In genomic region chr7:151845412-151846205, GRCh38 we compare ENCODE assay signal across 29 cellular contexts. TPM values are rescaled to one million over a fixed set of nuclear protein-coding genes. Genes with fewer than 3 reads are reported as not detected.
DNase-seq lines count a peak whose midpoint lies in the region; ATAC-seq, FAIRE-seq and TF ChIP-seq lines count a peak whose summit lies in the region.
"Had no signal": no experiment of that assay in that cellular context is flagged by ENCODE, and none has a peak within 500 bp of the region (broad histone marks: within the 10 kb centered on the region; RNA-seq: fewer than 3 reads in every experiment).

No MANE protein-coding gene starts in this region.

- H4K8ac ChIP-seq in neuronal stem cell (ENCODE audit: low read depth, low read length): no peak overlapping the region

- H3K79me2 ChIP-seq in HepG2 (ENCODE audit: insufficient read depth, low read length): no peaks in the 10 kb centered on the region

- peaks cover 0 to 6% (median 4%) of the 10 kb centered on the region in 4 donors for H3K4me1 ChIP-seq in liver (ENCODE audit: control insufficient read depth in 4 of 4, insufficient read depth in 4 of 4, low read length in 3 of 4)
- H3K4me1 ChIP-seq in HepG2 (ENCODE audit: insufficient read depth, low read length): peaks cover 15% of the 10 kb centered on the region
- H3K4me1 ChIP-seq in gastroesophageal sphincter: no peaks in the 10 kb centered on the region
- H3K4me1 ChIP-seq in neuronal stem cell (ENCODE audit: control insufficient read depth in 2 of 2, insufficient read depth in 1 of 2, low read depth in 1 of 2, low read length in 2 of 2): peaks cover 0 to 2% of the 10 kb centered on the region in 2 donors

- no TSS peak for BruUV-seq in HepG2 (replicated peaks; lab: Mats Ljungman, UMichigan)

- TF ChIP-seq EP300 in HepG2 (IDR thresholded peaks at IDR 0.05; ENCODE audit: low read depth in 2 of 2, low read length in 2 of 2) (no peak), HepG2 (CRISPR knock-in tag; IDR thresholded peaks at IDR 0.05; ENCODE audit: borderline replicate concordance) (no peak), gastroesophageal sphincter (IDR thresholded peaks at IDR 0.05) (no peak)

- FAIRE-seq in HepG2 (lab: Jason Lieb, UNC): no peak
- FAIRE-seq: A204.1, GM12891, H54, K562 had no signal

- H3K4me2 ChIP-seq in HepG2 (ENCODE audit: low read depth, low read length) (no peak overlapping the region), neuronal stem cell (ENCODE audit: insufficient read depth, low read length, poor library complexity, severe bottlenecking) (no peak overlapping the region)

- TF ChIP-seq CTCF in liver (IDR thresholded peaks at IDR 0.05; ENCODE audit: low read depth, low read length, missing input control) (no peak), HepG2 (CRISPR knock-in tag; IDR thresholded peaks at IDR 0.05) (no peak), gastroesophageal sphincter (IDR thresholded peaks at IDR 0.05) (no peak)

- in situ Hi-C loops in HepG2 (cut with HindIII; ENCODE audit: extremely low pct_ligation_motif_present, low pct_unique_long_range_greater_than_20kb): no loop called here

- no peak overlapping the region for H2BK12ac ChIP-seq in neuronal stem cell (ENCODE audit: low read length)

- H3K27ac ChIP-seq in liver (ENCODE audit: low read depth in 1 of 2, low read length in 2 of 2) (peak overlapping the region; percentile 76 to 82), HepG2 (ENCODE audit: extremely low read length, insufficient read depth, low read length) (no peak overlapping the region), gastroesophageal sphincter (no peak overlapping the region), neuronal stem cell (replicated peaks; ENCODE audit: low read length) (no peak overlapping the region)
- H3K27ac ChIP-seq: SJSA1 had no signal

- H3K18ac ChIP-seq in neuronal stem cell (ENCODE audit: low read length): peak overlapping the region; percentile 25

- H3K36me3 ChIP-seq in liver (ENCODE audit: control insufficient read depth in 4 of 4, insufficient read depth in 3 of 4, low read depth in 1 of 4, low read length in 3 of 4): peaks cover 0 to 20% (median 2%) of the 10 kb centered on the region in 4 donors
- H3K36me3 ChIP-seq in HepG2 (replicated peaks in 1 of 2; ENCODE audit: control insufficient read depth in 1 of 2, insufficient read depth in 2 of 2, low read length in 2 of 2): no peaks in the 10 kb centered on the region
- H3K36me3 ChIP-seq in gastroesophageal sphincter: peaks cover 0 to 4% of the 10 kb centered on the region in 2 donors
- H3K36me3 ChIP-seq in neuronal stem cell (replicated peaks in 1 of 2; ENCODE audit: control insufficient read depth in 2 of 2, insufficient read depth in 2 of 2, low read length in 2 of 2): no peaks in the 10 kb centered on the region
- H3K36me3 ChIP-seq: BLaER1 treated with 17β-estradiol and CSF1 and Interleukin-3, amounts not matched to agents 10 nM and 100 nM; SJSA1 had no signal

- no peak overlapping the region for H2AK5ac ChIP-seq in neuronal stem cell (ENCODE audit: low read depth, low read length)

- no peak overlapping the region for H3K4ac ChIP-seq in neuronal stem cell (ENCODE audit: low read length)

- TF ChIP-seq RAD21 in liver (IDR thresholded peaks at IDR 0.05): no peak
- TF ChIP-seq RAD21 in HepG2 (CRISPR knock-in tag; IDR thresholded peaks at IDR 0.05): no peak

- POLR2A ChIA-PET in HepG2 (lab: Yijun Ruan, JAX): no interaction called here

- CTCF ChIA-PET in HepG2 (lab: Yijun Ruan, JAX; ENCODE audit: low intra/inter-chr PET ratio, low total read pairs): no interaction called here

- H3K14ac ChIP-seq in neuronal stem cell (ENCODE audit: low read length): no peak overlapping the region

- no peak overlapping the region for H2BK120ac ChIP-seq in neuronal stem cell (ENCODE audit: low read depth, low read length)

- H4K20me1 ChIP-seq in HepG2 (ENCODE audit: insufficient read depth, low read length): no peaks in the 10 kb centered on the region
- H4K20me1 ChIP-seq: BLaER1 treated with 17β-estradiol and CSF1 and Interleukin-3, amounts not matched to agents 10 nM and 100 nM had no signal

- H3K4me3 ChIP-seq in liver (ENCODE audit: low read depth in 1 of 3, low read length in 3 of 3): no peak overlapping the region
- no peak overlapping the region for H3K4me3 ChIP-seq in HepG2 (replicated peaks in 1 of 3; ENCODE audit: insufficient read depth in 1 of 3, low read depth in 2 of 3, low read length in 3 of 3)
- H3K4me3 ChIP-seq in gastroesophageal sphincter: no peak overlapping the region
- H3K4me3 ChIP-seq in neuronal stem cell (ENCODE audit: low read length in 2 of 2): no peak overlapping the region
- H3K4me3 ChIP-seq: BLaER1 treated with 17β-estradiol and CSF1 and Interleukin-3, amounts not matched to agents 10 nM and 100 nM; K562; SJSA1 had no signal

- H3K27me3 ChIP-seq in liver (ENCODE audit: control insufficient read depth in 4 of 4, insufficient read depth in 4 of 4, low read length in 3 of 4) (no peaks in the 10 kb centered on the region), HepG2 (ENCODE audit: control insufficient read depth in 1 of 2, insufficient read depth in 2 of 2, low read length in 2 of 2) (peaks cover 0 to 9% of the 10 kb centered on the region in 2 experiments; a peak in 4 of 5 replicates), gastroesophageal sphincter (no peaks in the 10 kb centered on the region), neuronal stem cell (ENCODE audit: control insufficient read depth in 3 of 3, insufficient read depth in 3 of 3, low read depth in 1 of 3, low read length in 3 of 3) (peaks cover 0 to 12% (median 0%) of the 10 kb centered on the region in 3 experiments)
- H3K27me3 ChIP-seq: BLaER1 treated with 17β-estradiol and CSF1 and Interleukin-3, amounts not matched to agents 10 nM and 100 nM; SJSA1 had no signal

- DNase-seq in HepG2 (ENCODE audit: low spot score): no peak
- no peak for DNase-seq in neuronal stem cell (ENCODE audit: low spot score)
- DNase-seq in COR-L47 (lab: John Stamatoyannopoulos, UW): no peak
- DNase-seq: AML-193; CD4-positive, alpha-beta memory T cell; DMS 273 treated with DMSO at 0.1 percent for 48 hours; DMS79; EL; GF-D8; Kasumi-1; NCI-H1105; NCI-H1436 treated with DMSO at 0.1 percent for 48 hours; NCI-H187 treated with DMSO at 0.1 percent for 48 hours; NCI-H446 treated with DMSO at 0.1 percent for 48 hours; NCI-H526; NCI-H82; NK-92 treated with Interleukin-12 subunit alpha and Interleukin-12 subunit beta, amount 100 ng/mL, for 24 hours; PC-3 had no signal

- ATAC-seq in HepG2 (no peak), gastroesophageal sphincter (peak; percentile 21), GM18519 (IDR thresholded peaks at IDR 0.05; ENCODE audit: low FRiP score, unreplicated experiment) (no peak), GM19023 (IDR thresholded peaks at IDR 0.05; ENCODE audit: unreplicated experiment) (no peak), GM18858 (IDR thresholded peaks at IDR 0.05; ENCODE audit: unreplicated experiment) (no peak)
- ATAC-seq: K562 had no signal

- no peak for TF ChIP-seq POLR2A in HepG2 (IDR thresholded peaks at IDR 0.05; ENCODE audit: insufficient read depth in 1 of 2, low read depth in 2 of 2, low read length in 2 of 2)
- no peak for TF ChIP-seq POLR2A in gastroesophageal sphincter (IDR thresholded peaks at IDR 0.05)

- H3K9ac ChIP-seq in liver (ENCODE audit: low read depth in 1 of 2, low read length in 2 of 2) (no peak overlapping the region), HepG2 (ENCODE audit: insufficient read depth, low read depth, low read length) (no peak overlapping the region), neuronal stem cell (ENCODE audit: low read depth, low read length, poor library complexity) (no peak overlapping the region)

- no peak overlapping the region for H2BK5ac ChIP-seq in neuronal stem cell (ENCODE audit: low read length)

- WGBS in liver: 94% methylated on average over 28 of the region's 28 CpGs
- 82% methylated on average over 25 of the region's 28 CpGs for WGBS in HepG2 (ENCODE audit: low lambda C conversion rate)
- 84% methylated on average over 14 of the region's 28 CpGs; no CpG with 5 or more reads in 1 of the 2 donors for WGBS in gastroesophageal sphincter (ENCODE audit: low coverage in 1 of 2), 2 donors
- no CpG with 5 or more reads among the region's 28 CpGs for WGBS in neuronal stem cell (ENCODE audit: extremely low coverage in 2 of 2, insufficient read length in 2 of 2, insufficient replicate concordance in 1 of 2), 2 donors

- H2AFZ ChIP-seq in HepG2 (ENCODE audit: low read length) (no peak overlapping the region), neuronal stem cell (ENCODE audit: low read length) (no peak overlapping the region)

- H3K23ac ChIP-seq in neuronal stem cell (ENCODE audit: low read depth, low read length, poor library complexity): no peak overlapping the region

- no peak overlapping the region for H2BK15ac ChIP-seq in neuronal stem cell (ENCODE audit: low read length)

- intact Hi-C loops in HepG2 (cut with micrococcal nuclease; ENCODE audit: unreplicated experiment): no loop called here

- H3K9me3 ChIP-seq in liver (ENCODE audit: control insufficient read depth in 4 of 4, low read length in 3 of 4) (no peaks in the 10 kb centered on the region), HepG2 (ENCODE audit: low read length) (no peaks in the 10 kb centered on the region), gastroesophageal sphincter (no peaks in the 10 kb centered on the region), neuronal stem cell (replicated peaks in 1 of 2; ENCODE audit: control insufficient read depth in 2 of 2, insufficient read depth in 1 of 2, low read depth in 1 of 2, low read length in 2 of 2) (no peaks in the 10 kb centered on the region)
- H3K9me3 ChIP-seq: BLaER1 treated with 17β-estradiol and CSF1 and Interleukin-3, amounts not matched to agents 10 nM and 100 nM; SJSA1 had no signal

- no peak overlapping the region for H4K91ac ChIP-seq in neuronal stem cell (ENCODE audit: low read depth, low read length, poor library complexity)

- H3K79me1 ChIP-seq in neuronal stem cell (ENCODE audit: low read depth, low read length): no peaks in the 10 kb centered on the region

RNA-seq across cellular contexts. Expression of gene PRKAG2, which starts 31.3 kb away (rescaled TPM):
- total RNA-seq in liver (10 to 100 TPM in 1 of 2 donors, 1 to 10 TPM in 1; 3.6 to 25.1 TPM), HepG2 (2016; rRNA removed; fragmentation: Illumina TruSeq; extraction: Trizol) (1.1 and 1.3 TPM in 2 replicates), gastroesophageal sphincter (10 to 100 TPM; 48.9 to 89.0 (median 75.7) TPM)
- polyA plus RNA-seq in liver (10 to 100 TPM; 11.5 to 22.2 TPM), HepG2 (2011; rRNA removed) (0.85 and 0.90 TPM in 2 replicates)
- total RNA-seq in HepG2 (2016; cell fraction: cytosol; rRNA removed; fragmentation: Illumina TruSeq; extraction: Trizol; ENCODE audit: low read depth): 1.3 and 1.8 TPM in 2 replicates
- total RNA-seq in HepG2 (2016; cell fraction: insoluble cytoplasmic fraction; rRNA removed; fragmentation: Illumina TruSeq; extraction: Trizol): 1.2 and 1.3 TPM in 2 replicates
- total RNA-seq in HepG2 (2016; cell fraction: membrane; rRNA removed; fragmentation: Illumina TruSeq; extraction: Trizol): 2.2 and 2.3 TPM in 2 replicates
- 0.78 TPM in 2 replicates for total RNA-seq in HepG2 (2016; cell fraction: nucleus; rRNA removed; fragmentation: Illumina TruSeq; extraction: Trizol)
- polyA plus RNA-seq in HepG2 (2011; cell fraction: cytosol; rRNA removed): 0.47 and 0.62 TPM in 2 replicates
- polyA plus RNA-seq in HepG2 (2011; cell fraction: nucleus; rRNA removed): 0.83 and 1.2 TPM in 2 replicates
- polyA plus RNA-seq in HepG2 (2012): 0.30 and 0.45 TPM in 2 replicates
- 2.1 and 2.9 TPM in 2 replicates for polyA plus RNA-seq in HepG2 (2016; cell fraction: cytosol; fragmentation: Illumina TruSeq; extraction: Trizol; ENCODE audit: low read depth)
- 1.7 and 2.3 TPM in 2 replicates for polyA plus RNA-seq in HepG2 (2016; cell fraction: insoluble cytoplasmic fraction; fragmentation: Illumina TruSeq; extraction: Trizol; ENCODE audit: low read depth)
- 3.3 and 3.5 TPM in 2 replicates for polyA plus RNA-seq in HepG2 (2016; cell fraction: membrane; fragmentation: Illumina TruSeq; extraction: Trizol; ENCODE audit: low read depth)
- 2.0 and 3.4 TPM in 2 replicates for polyA plus RNA-seq in HepG2 (2016; cell fraction: nucleus; fragmentation: Illumina TruSeq; extraction: Trizol; ENCODE audit: insufficient read depth, low read depth)
- 0.20 and 0.87 TPM in 2 replicates for polyA minus RNA-seq in HepG2 (2011; rRNA and poly(A)+ RNA removed; ENCODE audit: low replicate concordance)
- polyA minus RNA-seq in HepG2 (2011; cell fraction: cytosol; rRNA and poly(A)+ RNA removed): not detected in 2 replicates
- 0.75 and 0.77 TPM in 2 replicates for polyA minus RNA-seq in HepG2 (2011; cell fraction: nucleus; rRNA and poly(A)+ RNA removed)
- 23.4 TPM for polyA plus RNA-seq in neuronal stem cell (2013, experiment 1 of 2)
- 21.8 TPM for polyA plus RNA-seq in neuronal stem cell (2013, experiment 2 of 2)

Comparison
In these comparisons a context has a peak if more than half of its experiments do, and no peak if none do; other contexts are left out.
1. H3K27ac ChIP-seq: peak in liver (2 of 2); none in HepG2 (single experiment), gastroesophageal sphincter (0 of 4) and neuronal stem cell (single experiment).